Comparison of ENCODE assay signal across 30 cellular contexts in genomic region chr2:159252905-159253304, GRCh38.
"Had no signal": no experiment of that assay in that cellular context is flagged by ENCODE, and none has a peak within 500 bp of the region (broad histone marks: within the 10 kb centered on the region; RNA-seq: fewer than 3 reads in every experiment).

No MANE protein-coding gene starts in this region.

- DNase-seq: activated CD4-positive, alpha-beta T cell treated with anti-CD3 and anti-CD28 coated beads for 1 hour; activated CD4-positive, alpha-beta T cell treated with anti-CD3 and anti-CD28 coated beads for 48 hours; activated CD4-positive, alpha-beta T cell treated with anti-CD3 and anti-CD28 coated beads, Interleukin-2, amount 50 U/mL, for 1 hour; activated CD4-positive, alpha-beta T cell treated with anti-CD3 and anti-CD28 coated beads, Interleukin-2, amount 50 U/mL, for 48 hours; activated CD8-positive, alpha-beta memory T cell treated with anti-CD3 and anti-CD28 coated beads for 24 hours; activated CD8-positive, alpha-beta T cell treated with anti-CD3 and anti-CD28 coated beads for 36 hours; activated effector memory CD4-positive, alpha-beta T cell treated with Interleukin-2 at 50 U/mL for 16 hours; activated naive CD4-positive, alpha-beta T cell treated with anti-CD3 and anti-CD28 coated beads for 36 hours; activated naive CD8-positive, alpha-beta T cell treated with anti-CD3 and anti-CD28 coated beads for 36 hours; activated naive CD8-positive, alpha-beta T cell treated with anti-CD3 and anti-CD28 coated beads, Interleukin-2, amount 50 U/mL, for 24 hours; activated T-cell treated with anti-CD3 and anti-CD28 coated beads, Interleukin-2, amount 50 U/mL, for 4 hours; adrenal gland; amygdala; aorta; body of pancreas; caudate nucleus; colonic mucosa; effector memory CD4-positive, alpha-beta T cell; endodermal cell; foreskin fibroblast; head of caudate nucleus; hippocampal formation; T-helper 2 cell had no signal

- H3K4me3 ChIP-seq: adrenal gland, body of pancreas, colonic mucosa had no signal

- H3K4me3 Mint-ChIP-seq: activated CD8-positive, alpha-beta T cell treated with anti-CD3 and anti-CD28 coated beads for 36 hours; activated naive CD4-positive, alpha-beta T cell treated with anti-CD3 and anti-CD28 coated beads for 36 hours; activated naive CD4-positive, alpha-beta T cell treated with anti-CD3 and anti-CD28 coated beads, Interleukin-2, amount 50 U/mL, for 24 hours; activated naive CD8-positive, alpha-beta T cell treated with anti-CD3 and anti-CD28 coated beads for 36 hours; activated naive CD8-positive, alpha-beta T cell treated with anti-CD3 and anti-CD28 coated beads, Interleukin-2, amount 50 U/mL, for 24 hours; activated T-cell treated with anti-CD3 and anti-CD28 coated beads, Interleukin-2, amount 50 U/mL, for 4 hours; activated T-helper 17 cell treated with anti-CD3 and anti-CD28 coated beads, Interleukin-2, amount 50 U/mL, for 72 hours; endodermal cell; WTC11 had no signal

- H3K27ac ChIP-seq: adrenal gland, body of pancreas, colonic mucosa, VCaP had no signal

- H3K4me1 ChIP-seq: colonic mucosa had no signal

- H3K27me3 Mint-ChIP-seq: activated CD8-positive, alpha-beta T cell treated with anti-CD3 and anti-CD28 coated beads for 36 hours; activated naive CD4-positive, alpha-beta T cell treated with anti-CD3 and anti-CD28 coated beads, Interleukin-2, amount 50 U/mL, for 24 hours; activated naive CD8-positive, alpha-beta T cell treated with anti-CD3 and anti-CD28 coated beads for 36 hours; activated naive CD8-positive, alpha-beta T cell treated with anti-CD3 and anti-CD28 coated beads, Interleukin-2, amount 50 U/mL, for 24 hours; activated T-helper 17 cell treated with anti-CD3 and anti-CD28 coated beads, Interleukin-2, amount 50 U/mL, for 72 hours had no signal

- FAIRE-seq: frontal cortex, TTC549 had no signal

- H3K9me3 ChIP-seq: adrenal gland, body of pancreas, colonic mucosa had no signal

- H3K36me3 ChIP-seq: adrenal gland, colonic mucosa had no signal

- H3K27ac Mint-ChIP-seq: activated CD8-positive, alpha-beta T cell treated with anti-CD3 and anti-CD28 coated beads for 36 hours; activated naive CD4-positive, alpha-beta T cell treated with anti-CD3 and anti-CD28 coated beads for 36 hours; activated naive CD8-positive, alpha-beta T cell treated with anti-CD3 and anti-CD28 coated beads for 36 hours; activated naive CD8-positive, alpha-beta T cell treated with anti-CD3 and anti-CD28 coated beads, Interleukin-2, amount 50 U/mL, for 24 hours; activated T-helper 17 cell treated with anti-CD3 and anti-CD28 coated beads, Interleukin-2, amount 50 U/mL, for 72 hours; endodermal cell; WTC11 had no signal

- H3K4me1 Mint-ChIP-seq: activated naive CD4-positive, alpha-beta T cell treated with anti-CD3 and anti-CD28 coated beads, Interleukin-2, amount 50 U/mL, for 24 hours; activated T-helper 17 cell treated with anti-CD3 and anti-CD28 coated beads, Interleukin-2, amount 50 U/mL, for 72 hours; endodermal cell; WTC11 had no signal

- H3K9me3 Mint-ChIP-seq: activated CD8-positive, alpha-beta T cell treated with anti-CD3 and anti-CD28 coated beads for 36 hours; activated naive CD4-positive, alpha-beta T cell treated with anti-CD3 and anti-CD28 coated beads for 36 hours; activated naive CD4-positive, alpha-beta T cell treated with anti-CD3 and anti-CD28 coated beads, Interleukin-2, amount 50 U/mL, for 24 hours; activated naive CD8-positive, alpha-beta T cell treated with anti-CD3 and anti-CD28 coated beads for 36 hours; activated naive CD8-positive, alpha-beta T cell treated with anti-CD3 and anti-CD28 coated beads, Interleukin-2, amount 50 U/mL, for 24 hours; activated T-cell treated with anti-CD3 and anti-CD28 coated beads, Interleukin-2, amount 50 U/mL, for 4 hours; activated T-helper 17 cell treated with anti-CD3 and anti-CD28 coated beads, Interleukin-2, amount 50 U/mL, for 72 hours; endodermal cell; WTC11 had no signal

- ATAC-seq: activated CD8-positive, alpha-beta T cell treated with anti-CD3 and anti-CD28 coated beads for 36 hours; activated naive CD8-positive, alpha-beta T cell treated with anti-CD3 and anti-CD28 coated beads, Interleukin-2, amount 50 U/mL, for 24 hours; activated T-cell treated with anti-CD3 and anti-CD28 coated beads, Interleukin-2, amount 50 U/mL, for 4 hours; activated T-helper 17 cell treated with anti-CD3 and anti-CD28 coated beads, Interleukin-2, amount 50 U/mL, for 72 hours; body of pancreas; esophagus mucosa; WTC11 had no signal

- H3K27me3 ChIP-seq: adrenal gland, body of pancreas, colonic mucosa had no signal
